In the genomic region with DNA sequence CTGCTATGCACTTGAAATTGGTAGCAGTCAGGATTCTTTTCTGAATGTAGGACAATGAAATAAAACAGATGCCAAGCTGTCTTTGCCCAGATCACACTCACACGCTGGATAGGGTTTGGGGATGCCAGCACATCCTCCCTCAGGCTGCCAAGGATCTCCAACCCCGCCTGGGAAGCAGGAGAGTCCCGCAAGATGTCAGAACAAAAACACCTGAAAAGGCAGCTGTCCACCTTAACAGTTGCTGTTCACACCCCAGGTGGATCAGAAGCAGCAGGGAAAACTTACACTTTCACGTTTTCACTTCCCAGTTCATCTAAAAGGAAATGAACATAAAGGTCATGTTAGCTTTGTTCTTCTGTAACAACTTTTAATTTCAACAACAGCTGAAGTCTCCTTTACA, we compare ENCODE assay signal across 14 cellular contexts. TPM values are rescaled to one million over a fixed set of nuclear protein-coding genes. Genes with fewer than 3 reads are reported as not detected.
DNase-seq lines count a peak whose midpoint lies in the region; ATAC-seq and TF ChIP-seq lines count a peak whose summit lies in the region.
"Had no signal": no experiment of that assay in that cellular context is flagged by ENCODE, and none has a peak within 500 bp of the region (broad histone marks: within the 10 kb centered on the region; RNA-seq: fewer than 3 reads in every experiment).

No MANE protein-coding gene starts in this region.

- H3K9me3 Mint-ChIP-seq in stimulated activated naive CD8-positive, alpha-beta T cell treated with anti-CD3 and anti-CD28 coated beads, Interleukin-15, Interleukin-2, amounts not matched to agents 100 ng/mL and 50 ng/mL, for 24 hours, result no peaks in the 10 kb centered on the region
- H3K9me3 Mint-ChIP-seq in dendritic cell treated with granulocyte-macrophage colony-stimulating factor and Interleukin-4, amounts not matched to agents 40 ng/mL and 50 ng/mL, for 4 days, result no peaks in the 10 kb centered on the region
- H3K9me3 Mint-ChIP-seq in endothelial cell (ENCODE audit: unreplicated experiment), result no peaks in the 10 kb centered on the region
- H3K9me3 Mint-ChIP-seq in natural killer cell treated with Interleukin-12 subunit alpha and Interleukin-12 subunit beta and Interleukin-15 and Interleukin-18, amount 100 ng/mL, for 72 hours, result no peaks in the 10 kb centered on the region
- H3K9me3 Mint-ChIP-seq: nephron progenitor cell had no signal

- peaks cover 87% of the 10 kb centered on the region for H3K4me1 ChIP-seq in OCI-LY7 (ENCODE audit: insufficient read depth, low read length, poor library complexity, severe bottlenecking)
- H3K4me1 ChIP-seq: lower lobe of right lung, SJSA1 had no signal

- H3K27ac Mint-ChIP-seq in stimulated activated naive CD8-positive, alpha-beta T cell treated with anti-CD3 and anti-CD28 coated beads, Interleukin-15, Interleukin-2, amounts not matched to agents 100 ng/mL and 50 ng/mL, for 24 hours, result peak overlapping the region; percentile 63
- H3K27ac Mint-ChIP-seq in dendritic cell treated with granulocyte-macrophage colony-stimulating factor and Interleukin-4, amounts not matched to agents 40 ng/mL and 50 ng/mL, for 4 days, result peak overlapping the region; percentile 74
- no peak overlapping the region for H3K27ac Mint-ChIP-seq in endothelial cell (ENCODE audit: unreplicated experiment)
- peak overlapping the region in 1 of 2 donors; percentile 24 for H3K27ac Mint-ChIP-seq in natural killer cell treated with Interleukin-12 subunit alpha and Interleukin-12 subunit beta and Interleukin-15 and Interleukin-18, amount 100 ng/mL, for 72 hours

- H3K36me3 ChIP-seq in OCI-LY7 (ENCODE audit: insufficient read depth, low read length), result peaks cover 22% of the 10 kb centered on the region
- H3K36me3 ChIP-seq: lower lobe of right lung, SJSA1 had no signal

- no peak for DNase-seq in stimulated activated naive CD8-positive, alpha-beta T cell treated with anti-CD3 and anti-CD28 coated beads, Interleukin-15, Interleukin-2, amounts not matched to agents 100 U/mL and 50 U/mL, for 24 hours
- DNase-seq in OCI-LY7 (ENCODE audit: low spot score) (peak; percentile 68), endothelial cell (ENCODE audit: low spot score) (no peak)
- no peak for DNase-seq in natural killer cell treated with Interleukin-12 subunit alpha and Interleukin-12 subunit beta and Interleukin-15 and Interleukin-18, amount 100 ng/mL, for 72 hours (ENCODE audit: low spot score)
- no peak for DNase-seq in stimulated activated CD4-positive, alpha-beta T cell treated with anti-CD3 and anti-CD28 coated beads, Interleukin-2, amount 100 ng/mL, for 48 hours
- DNase-seq: activated CD8-positive, alpha-beta memory T cell treated with anti-CD3 and anti-CD28 coated beads, Interleukin-2, amount 50 U/mL, for 4 hours; foreskin melanocyte; KG1; lower lobe of right lung; NCI-H1417 treated with DMSO at 0.1 percent for 48 hours; nephron progenitor cell had no signal

- H3K4me1 Mint-ChIP-seq in stimulated activated naive CD8-positive, alpha-beta T cell treated with anti-CD3 and anti-CD28 coated beads, Interleukin-15, Interleukin-2, amounts not matched to agents 100 ng/mL and 50 ng/mL, for 24 hours (ENCODE audit: low read depth), result peaks cover 23% of the 10 kb centered on the region
- H3K4me1 Mint-ChIP-seq in dendritic cell treated with granulocyte-macrophage colony-stimulating factor and Interleukin-4, amounts not matched to agents 40 ng/mL and 50 ng/mL, for 4 days (ENCODE audit: low read depth), result peaks cover 58% of the 10 kb centered on the region
- peaks cover 10% of the 10 kb centered on the region for H3K4me1 Mint-ChIP-seq in endothelial cell (ENCODE audit: unreplicated experiment)
- peaks cover 0 to 4% of the 10 kb centered on the region in 2 donors for H3K4me1 Mint-ChIP-seq in natural killer cell treated with Interleukin-12 subunit alpha and Interleukin-12 subunit beta and Interleukin-15 and Interleukin-18, amount 100 ng/mL, for 72 hours (ENCODE audit: low read depth in 2 of 2)

- H3K4me3 Mint-ChIP-seq in stimulated activated naive CD8-positive, alpha-beta T cell treated with anti-CD3 and anti-CD28 coated beads, Interleukin-15, Interleukin-2, amounts not matched to agents 100 ng/mL and 50 ng/mL, for 24 hours, result no peak overlapping the region
- peak overlapping the region; percentile 57 for H3K4me3 Mint-ChIP-seq in dendritic cell treated with granulocyte-macrophage colony-stimulating factor and Interleukin-4, amounts not matched to agents 40 ng/mL and 50 ng/mL, for 4 days
- H3K4me3 Mint-ChIP-seq in endothelial cell (ENCODE audit: unreplicated experiment), result no peak overlapping the region
- no peak overlapping the region for H3K4me3 Mint-ChIP-seq in natural killer cell treated with Interleukin-12 subunit alpha and Interleukin-12 subunit beta and Interleukin-15 and Interleukin-18, amount 100 ng/mL, for 72 hours
- H3K4me3 Mint-ChIP-seq: nephron progenitor cell had no signal

- ATAC-seq in stimulated activated naive CD8-positive, alpha-beta T cell treated with anti-CD3 and anti-CD28 coated beads, Interleukin-15, Interleukin-2, amounts not matched to agents 100 U/mL and 50 U/mL, for 24 hours, result no peak
- no peak for ATAC-seq in natural killer cell treated with Interleukin-12 subunit alpha and Interleukin-12 subunit beta and Interleukin-15 and Interleukin-18, amount 100 ng/mL, for 72 hours

- H3K27ac ChIP-seq in OCI-LY7 (ENCODE audit: low read depth, low read length, poor library complexity, severe bottlenecking), result peak overlapping the region; percentile 86
- H3K27ac ChIP-seq: lower lobe of right lung, SJSA1 had no signal

- no peak for TF ChIP-seq CTCF in OCI-LY7 (conservative IDR thresholded peaks at IDR 0.05; ENCODE audit: low read length)
- TF ChIP-seq CTCF in endothelial cell (IDR thresholded peaks at IDR 0.05; ENCODE audit: unreplicated experiment), result no peak

- no peaks in the 10 kb centered on the region for H3K9me2 ChIP-seq in OCI-LY7 (ENCODE audit: insufficient read depth, low read length)

- no TSS peak for BruUV-seq in OCI-LY7 (replicated peaks; lab: Mats Ljungman, UMichigan)

- POLR2A ChIA-PET in OCI-LY7 (lab: Charles Lee), result interaction anchor here (0.5 to 14.9 kb wide), 20 partner anchors 8 to 824 kb away, joined by 3 to 249 read pairs (median 4); partner anchors contain the start of genes FBXW7 and TMEM154

- H2AFZ ChIP-seq in OCI-LY7 (ENCODE audit: low read length), result peak overlapping the region; percentile 67; the same call in 1 of the 2 replicates

- intact Hi-C loops in OCI-LY7 (cut with micrococcal nuclease; ENCODE audit: unreplicated experiment), result loop anchor here (5.0 kb wide), 1 partner anchor 92 kb away; no protein-coding TSS in a partner anchor
- intact Hi-C loops in dendritic cell treated with granulocyte-macrophage colony-stimulating factor and Interleukin-4, amounts not matched to agents 40 ng/mL and 50 ng/mL, for 4 days (cut with micrococcal nuclease), result loop anchor here (5.0 to 10.0 kb wide), 3 partner anchors 61 to 237 kb away; no protein-coding TSS in a partner anchor

- CTCF ChIA-PET in OCI-LY7 (lab: Charles Lee; ENCODE audit: unreplicated experiment), result interaction anchor here (0.7 kb wide), 1 partner anchor 18 kb away, joined by 3 read pairs; no protein-coding TSS in a partner anchor

- no peaks in the 10 kb centered on the region for H3K27me3 Mint-ChIP-seq in stimulated activated naive CD8-positive, alpha-beta T cell treated with anti-CD3 and anti-CD28 coated beads, Interleukin-15, Interleukin-2, amounts not matched to agents 100 ng/mL and 50 ng/mL, for 24 hours
- no peaks in the 10 kb centered on the region for H3K27me3 Mint-ChIP-seq in dendritic cell treated with granulocyte-macrophage colony-stimulating factor and Interleukin-4, amounts not matched to agents 40 ng/mL and 50 ng/mL, for 4 days
- no peaks in the 10 kb centered on the region for H3K27me3 Mint-ChIP-seq in endothelial cell (ENCODE audit: unreplicated experiment)
- H3K27me3 Mint-ChIP-seq in natural killer cell treated with Interleukin-12 subunit alpha and Interleukin-12 subunit beta and Interleukin-15 and Interleukin-18, amount 100 ng/mL, for 72 hours, result no peaks in the 10 kb centered on the region

- H3K9me3 ChIP-seq in OCI-LY7 (ENCODE audit: low read length), result no peaks in the 10 kb centered on the region
- H3K9me3 ChIP-seq: lower lobe of right lung, SJSA1 had no signal

- H4K20me1 ChIP-seq in OCI-LY7 (ENCODE audit: insufficient read depth, low read length), result no peaks in the 10 kb centered on the region

- peak overlapping the region; percentile 40 for H3K4me3 ChIP-seq in OCI-LY7 (ENCODE audit: low read depth, low read length, poor library complexity, severe bottlenecking)
- H3K4me3 ChIP-seq: lower lobe of right lung, SJSA1 had no signal

- peaks cover 8% of the 10 kb centered on the region for H3K36me3 Mint-ChIP-seq in stimulated activated naive CD8-positive, alpha-beta T cell treated with anti-CD3 and anti-CD28 coated beads, Interleukin-15, Interleukin-2, amounts not matched to agents 100 ng/mL and 50 ng/mL, for 24 hours (ENCODE audit: low read depth)
- H3K36me3 Mint-ChIP-seq in dendritic cell treated with granulocyte-macrophage colony-stimulating factor and Interleukin-4, amounts not matched to agents 40 ng/mL and 50 ng/mL, for 4 days (ENCODE audit: low read depth), result no peaks in the 10 kb centered on the region
- H3K36me3 Mint-ChIP-seq in endothelial cell (ENCODE audit: low read depth, unreplicated experiment), result no peaks in the 10 kb centered on the region
- no peaks in the 10 kb centered on the region for H3K36me3 Mint-ChIP-seq in natural killer cell treated with Interleukin-12 subunit alpha and Interleukin-12 subunit beta and Interleukin-15 and Interleukin-18, amount 100 ng/mL, for 72 hours

- no peaks in the 10 kb centered on the region for H3K79me2 ChIP-seq in OCI-LY7 (ENCODE audit: insufficient read depth, low read depth, low read length)

- peak overlapping the region; percentile 72 for H3K4me2 ChIP-seq in OCI-LY7 (ENCODE audit: low read length)

RNA-seq across cellular contexts. Expression of gene TMEM154, which starts 35.7 kb away (rescaled TPM):
- 16.1 and 17.6 TPM in 2 replicates for total RNA-seq in OCI-LY7 (2014; rRNA removed; shearing (Covaris generic))
- total RNA-seq in OCI-LY7 (2022) (59.6 and 73.1 TPM in 2 replicates), endothelial cell (ENCODE audit: unreplicated experiment) (6.7 TPM)
- 10 to 100 TPM; 14.9 to 23.2 TPM for total RNA-seq in natural killer cell treated with Interleukin-12 subunit alpha and Interleukin-12 subunit beta and Interleukin-15 and Interleukin-18, amount 100 ng/mL, for 72 hours
